Comparison of ENCODE assay signal across 9 cellular contexts in the genomic region with DNA sequence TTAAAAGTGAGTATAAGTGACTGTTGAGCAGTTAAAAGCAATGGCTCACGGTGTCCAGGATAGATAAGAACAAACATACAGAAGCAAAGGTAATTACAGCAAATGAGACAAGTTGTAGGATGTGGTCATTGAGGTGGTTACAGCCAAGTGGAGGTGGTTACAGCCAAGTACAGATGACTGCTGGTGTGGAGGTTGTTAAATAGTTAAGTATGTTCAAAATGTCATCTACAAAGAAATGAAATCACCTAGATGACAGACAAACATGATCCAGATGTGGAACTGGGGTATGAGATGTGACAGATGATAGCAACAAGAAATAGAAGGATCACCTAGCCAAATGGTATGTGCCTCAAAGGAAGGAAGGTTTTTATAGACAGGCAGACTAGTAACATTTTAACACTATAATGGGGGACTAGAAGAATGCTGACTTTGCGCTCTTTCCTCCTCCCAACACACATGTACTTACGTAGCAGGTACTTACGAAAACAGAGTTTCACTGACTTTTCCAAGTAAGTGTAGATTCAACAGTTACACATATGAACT. TPM values are rescaled to one million over a fixed set of nuclear protein-coding genes. Genes with fewer than 3 reads are reported as not detected.
DNase-seq lines count a peak whose midpoint lies in the region; ATAC-seq, FAIRE-seq and TF ChIP-seq lines count a peak whose summit lies in the region.
"Had no signal": no experiment of that assay in that cellular context is flagged by ENCODE, and none has a peak within 500 bp of the region (broad histone marks: within the 10 kb centered on the region; RNA-seq: fewer than 3 reads in every experiment).

No MANE protein-coding gene starts in this region.

- ATAC-seq in GM18867 (IDR thresholded peaks at IDR 0.05; ENCODE audit: unreplicated experiment), result peak; percentile 58
- peak; percentile 46 for ATAC-seq in HG02623 (IDR thresholded peaks at IDR 0.05; ENCODE audit: unreplicated experiment)
- ATAC-seq in natural killer cell, result peak in 2 of 3 donors; percentile 39 to 48
- no peak for ATAC-seq in left ventricle myocardium superior
- ATAC-seq in stimulated activated memory B cell treated with anti-CD40 and anti-IgM and Interleukin-4, amounts not matched to agents 10 μg/mL and 1 μg/mL and 100 μg/mL, for 72 hours, result no peak

- H3K9me3 Mint-ChIP-seq in natural killer cell, result no peaks in the 10 kb centered on the region
- no peaks in the 10 kb centered on the region for H3K9me3 Mint-ChIP-seq in stimulated activated memory B cell treated with anti-CD40 and anti-IgM and Interleukin-4, amounts not matched to agents 10 μg/mL and 1 μg/mL and 100 μg/mL, for 72 hours

- no peaks in the 10 kb centered on the region for H3K36me3 Mint-ChIP-seq in natural killer cell
- H3K36me3 Mint-ChIP-seq in stimulated activated memory B cell treated with anti-CD40 and anti-IgM and Interleukin-4, amounts not matched to agents 10 μg/mL and 1 μg/mL and 100 μg/mL, for 72 hours, result peaks cover 7% of the 10 kb centered on the region

- no peak overlapping the region for H3K4me3 Mint-ChIP-seq in natural killer cell
- no peak overlapping the region for H3K4me3 Mint-ChIP-seq in stimulated activated memory B cell treated with anti-CD40 and anti-IgM and Interleukin-4, amounts not matched to agents 10 μg/mL and 1 μg/mL and 100 μg/mL, for 72 hours

- peak overlapping the region; percentile 24 to 82 for H3K27ac Mint-ChIP-seq in natural killer cell
- H3K27ac Mint-ChIP-seq in stimulated activated memory B cell treated with anti-CD40 and anti-IgM and Interleukin-4, amounts not matched to agents 10 μg/mL and 1 μg/mL and 100 μg/mL, for 72 hours, result no peak overlapping the region

- CTCF ChIA-PET in RWPE1 (lab: Yijun Ruan, JAX), result no interaction called here

- H3K27ac ChIP-seq in RWPE1, result no peak overlapping the region

- POLR2A ChIA-PET in RWPE1 (lab: Yijun Ruan, JAX; ENCODE audit: low non-redundant PET), result no interaction called here

- H3K4me1 Mint-ChIP-seq in natural killer cell, result peaks cover 43 to 64% of the 10 kb centered on the region in 2 donors
- H3K4me1 Mint-ChIP-seq in stimulated activated memory B cell treated with anti-CD40 and anti-IgM and Interleukin-4, amounts not matched to agents 10 μg/mL and 1 μg/mL and 100 μg/mL, for 72 hours, result peaks cover 62% of the 10 kb centered on the region

- TF ChIP-seq CTCF in natural killer cell (IDR thresholded peaks at IDR 0.05) (no peak), RWPE1 (conservative IDR thresholded peaks at IDR 0.05; ENCODE audit: low read depth) (no peak)

- intact Hi-C loops in natural killer cell (cut with micrococcal nuclease) (no loop called here), left ventricle myocardium superior (cut with micrococcal nuclease) (no loop called here)

- FAIRE-seq in RCC 7860 (lab: Jason Lieb, UNC), result peak; percentile 7

- DNase-seq in RCC 7860 (ENCODE audit: low spot score) (peak; percentile 19), natural killer cell (no peak), left ventricle myocardium superior (no peak), C1 segment of cervical spinal cord (lab: John Stamatoyannopoulos, UW) (no peak), RWPE1 (ENCODE audit: low spot score) (no peak)
- DNase-seq: NCI-H2081 treated with DMSO at 0.1 percent for 48 hours had no signal

- H3K27me3 Mint-ChIP-seq in natural killer cell (ENCODE audit: low read depth in 2 of 2), result no peaks in the 10 kb centered on the region
- H3K27me3 Mint-ChIP-seq in stimulated activated memory B cell treated with anti-CD40 and anti-IgM and Interleukin-4, amounts not matched to agents 10 μg/mL and 1 μg/mL and 100 μg/mL, for 72 hours, result no peaks in the 10 kb centered on the region

RNA-seq across cellular contexts. Expression of gene ANKRD28, which starts 6.8 kb away (rescaled TPM):
- total RNA-seq in natural killer cell (10 to 100 TPM; 58.0 to 99.7 (median 91.7) TPM), left ventricle myocardium superior (23.9 TPM)

Comparison
In these comparisons a context has a peak if more than half of its experiments do, and no peak if none do; other contexts are left out.
1. ATAC-seq: peak in GM18867 (single experiment), HG02623 (single experiment) and natural killer cell (2 of 3); none in left ventricle myocardium superior (single experiment) and stimulated activated memory B cell treated with anti-CD40 and anti-IgM and Interleukin-4, amounts not matched to agents 10 μg/mL and 1 μg/mL and 100 μg/mL, for 72 hours (single experiment).